In genomic region chr11:67581469-67581868, GRCh38 we compare ENCODE assay signal across 1 cellular context.
TF ChIP-seq lines count a peak whose summit lies in the region.

No MANE protein-coding gene starts in this region.

TF ChIP-seq in K562, 482 proteins besides CTCF, POLR2A, EP300 and RAD21:
- TF ChIP-seq CBX1 (IDR thresholded peaks at IDR 0.05; ENCODE audit: low read depth) (no peak), DACH1 (IDR thresholded peaks at IDR 0.05; ENCODE audit: partially characterized antibody) (peak; percentile 14)
